Comparison of ENCODE assay signal across 1 cellular context in the genomic region with DNA sequence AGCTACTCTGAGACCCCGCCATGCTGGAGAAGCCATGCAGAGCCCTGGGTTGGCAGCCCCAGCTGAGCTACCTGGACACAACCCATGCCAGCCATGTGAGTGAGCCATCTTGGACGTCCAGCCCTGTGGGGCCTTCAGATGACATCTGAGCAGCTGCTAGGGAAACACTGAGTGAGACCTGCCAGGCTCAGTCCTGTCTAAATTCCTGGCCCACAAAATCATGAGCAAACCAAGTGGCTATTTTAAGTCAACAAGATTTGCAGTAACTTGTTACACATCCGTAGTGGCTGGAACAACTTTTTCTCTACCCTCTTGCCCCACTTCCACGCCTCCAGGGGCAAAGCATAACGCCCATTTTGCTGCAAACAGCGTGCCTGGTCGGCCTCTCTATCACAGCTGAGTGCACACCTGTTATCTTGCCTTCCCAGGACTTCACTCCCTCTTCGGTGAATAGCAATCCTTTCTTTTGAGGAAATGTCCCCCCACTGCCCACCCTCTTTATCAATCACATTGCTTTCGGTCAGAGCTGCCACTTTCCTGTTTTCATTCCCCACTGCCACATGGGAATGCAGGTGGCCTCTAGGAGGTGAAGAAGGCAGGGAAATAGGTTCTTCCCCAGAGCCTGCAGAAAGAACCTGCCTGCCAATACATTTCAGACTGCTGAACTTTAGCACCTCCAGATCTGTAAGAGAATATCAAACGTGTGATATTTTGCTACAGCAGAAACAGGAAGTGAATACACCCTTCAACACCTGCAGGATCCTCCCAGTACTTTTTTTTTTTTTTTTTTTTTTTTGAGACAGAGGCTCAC.
TF ChIP-seq lines count a peak whose summit lies in the region.

No MANE protein-coding gene starts in this region.

TF ChIP-seq in endothelial cell of umbilical vein, 7 proteins besides CTCF, POLR2A, EP300 and RAD21:
- TF ChIP-seq EZH2 (IDR thresholded peaks at IDR 0.05; ENCODE audit: borderline replicate concordance, low read depth, low read length, severe bottlenecking): no peak
- no peak for TF ChIP-seq POLR2AphosphoS5 (IDR thresholded peaks at IDR 0.05; ENCODE audit: insufficient read depth, low read depth, low read length)
- TF ChIP-seq MYC (IDR thresholded peaks at IDR 0.05; ENCODE audit: low read depth, low read length): no peak
- TF ChIP-seq GATA2 (IDR thresholded peaks at IDR 0.05; ENCODE audit: insufficient read depth, insufficient read length, low read depth, low read length): no peak
- TF ChIP-seq, protein P1, sequence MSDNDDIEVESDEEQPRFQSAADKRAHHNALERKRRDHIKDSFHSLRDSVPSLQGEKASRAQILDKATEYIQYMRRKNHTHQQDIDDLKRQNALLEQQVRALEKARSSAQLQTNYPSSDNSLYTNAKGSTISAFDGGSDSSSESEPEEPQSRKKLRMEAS (IDR thresholded peaks at IDR 0.05; ENCODE audit: insufficient read depth, insufficient read length): no peak
- TF ChIP-seq FOS (IDR thresholded peaks at IDR 0.05; ENCODE audit: borderline replicate concordance, insufficient read depth, low read length): no peak
- no peak for TF ChIP-seq JUN (IDR thresholded peaks at IDR 0.05; ENCODE audit: borderline replicate concordance, insufficient read depth, insufficient read length, low read depth)
